Comparison of ENCODE assay signal across 8 cellular contexts in the genomic region with DNA sequence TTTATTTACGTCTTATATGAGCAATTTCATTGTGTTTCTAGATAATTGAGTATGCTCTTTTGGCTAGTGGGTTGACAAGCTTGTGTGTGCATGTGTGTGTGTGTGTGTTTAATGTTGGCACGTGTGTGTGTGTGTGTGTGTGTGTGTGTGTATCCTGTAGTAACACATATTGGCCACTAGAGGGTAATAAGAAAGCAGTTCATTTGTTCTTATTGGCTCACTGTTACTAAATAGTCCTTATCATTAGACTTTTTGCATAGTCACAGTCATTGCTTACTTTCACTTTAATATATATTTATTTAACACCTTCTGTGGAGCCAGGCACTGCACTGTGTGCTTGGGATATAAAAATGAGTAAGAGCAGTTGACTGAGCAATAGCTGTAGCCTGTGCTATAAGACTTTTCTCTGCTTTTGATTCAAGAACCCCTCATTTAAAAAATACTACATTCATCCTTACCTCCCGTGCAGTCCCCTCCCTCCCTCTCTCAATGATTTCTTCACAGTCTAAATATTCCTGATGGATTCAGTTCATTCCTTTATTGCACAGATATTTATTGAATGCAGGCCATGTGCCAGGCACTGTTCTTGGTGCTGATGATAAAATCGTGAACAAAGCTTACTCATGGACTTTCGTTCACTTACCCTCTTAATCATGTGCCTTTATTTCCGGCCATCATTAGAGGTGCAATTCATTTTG.
DNase-seq lines count a peak whose midpoint lies in the region; ATAC-seq and TF ChIP-seq lines count a peak whose summit lies in the region.

No MANE protein-coding gene starts in this region.

- intact Hi-C loops in ovary (cut with DNase I) = no loop called here
- intact Hi-C loops in posterior vena cava (cut with DNase I) = no loop called here

- H3K27me3 ChIP-seq in ovary = no peaks in the 10 kb centered on the region

- H3K36me3 Mint-ChIP-seq in T-helper 1 cell treated with Interleukin-12 subunit alpha and Interleukin-12 subunit beta and Interleukin-4 antibody, amounts not matched to agents 30 μg/mL and 1 μg/mL, for 36 hours (ENCODE audit: low read depth) = peaks cover 7% of the 10 kb centered on the region

- H3K4me1 ChIP-seq in ovary (ENCODE audit: insufficient read depth) = peaks cover 15% of the 10 kb centered on the region

- no peaks in the 10 kb centered on the region for H3K9me3 Mint-ChIP-seq in T-helper 1 cell treated with Interleukin-12 subunit alpha and Interleukin-12 subunit beta and Interleukin-4 antibody, amounts not matched to agents 30 μg/mL and 1 μg/mL, for 36 hours

- peak; percentile 42; the same call in 1 of the 2 replicates for TF ChIP-seq RAD21 in Ishikawa (IDR thresholded peaks at IDR 0.05; ENCODE audit: low read depth)

- H3K4me1 Mint-ChIP-seq in T-helper 1 cell treated with Interleukin-12 subunit alpha and Interleukin-12 subunit beta and Interleukin-4 antibody, amounts not matched to agents 30 μg/mL and 1 μg/mL, for 36 hours (ENCODE audit: low read depth) = peaks cover 40% of the 10 kb centered on the region

- H3K9me3 ChIP-seq in ovary = no peaks in the 10 kb centered on the region

- H3K27ac ChIP-seq in ovary = no peak overlapping the region

- ATAC-seq in activated CD4-positive, CD25-positive, alpha-beta regulatory T cell treated with anti-CD3 and anti-CD28 coated beads, Interleukin-2, amount 50 U/mL, for 24 hours = peak; percentile 85 to 88
- no peak for ATAC-seq in GM19023 (IDR thresholded peaks at IDR 0.05; ENCODE audit: unreplicated experiment)

- TF ChIP-seq CTCF in ovary (IDR thresholded peaks at IDR 0.05) = peak in 2 of 3 donors; percentile 46 to 57

- no peak overlapping the region for H3K4me3 ChIP-seq in ovary

- no peaks in the 10 kb centered on the region for H3K36me3 ChIP-seq in ovary

- TF ChIP-seq POLR2A in ovary (IDR thresholded peaks at IDR 0.05) = no peak

- H3K27ac Mint-ChIP-seq in T-helper 1 cell treated with Interleukin-12 subunit alpha and Interleukin-12 subunit beta and Interleukin-4 antibody, amounts not matched to agents 30 μg/mL and 1 μg/mL, for 36 hours = peak overlapping the region; percentile 21

- WGBS in ovary, 3 donors = 27 to 30% (median 27%) methylated on average over 6 of the region's 6 CpGs

- no peak for DNase-seq in activated CD4-positive, CD25-positive, alpha-beta regulatory T cell (lab: John Stamatoyannopoulos, UW)
- peak; percentile 64 for DNase-seq in fibroblast of gingiva (ENCODE audit: low read depth)
- DNase-seq in ovary = no peak
- DNase-seq in posterior vena cava (ENCODE audit: low spot score) = no peak

- H3K27me3 Mint-ChIP-seq in T-helper 1 cell treated with Interleukin-12 subunit alpha and Interleukin-12 subunit beta and Interleukin-4 antibody, amounts not matched to agents 30 μg/mL and 1 μg/mL, for 36 hours (ENCODE audit: low read depth) = no peaks in the 10 kb centered on the region

- H3K4me3 Mint-ChIP-seq in T-helper 1 cell treated with Interleukin-12 subunit alpha and Interleukin-12 subunit beta and Interleukin-4 antibody, amounts not matched to agents 30 μg/mL and 1 μg/mL, for 36 hours = no peak overlapping the region

- TF ChIP-seq EP300 in Ishikawa (IDR thresholded peaks at IDR 0.05; ENCODE audit: borderline replicate concordance) (no peak), ovary (IDR thresholded peaks at IDR 0.05) (no peak)

TF ChIP-seq in Ishikawa, 13 proteins besides CTCF, POLR2A, EP300 and RAD21:
- no peak for TF ChIP-seq EGR1 (IDR thresholded peaks at IDR 0.05)
- TF ChIP-seq, protein P1, sequence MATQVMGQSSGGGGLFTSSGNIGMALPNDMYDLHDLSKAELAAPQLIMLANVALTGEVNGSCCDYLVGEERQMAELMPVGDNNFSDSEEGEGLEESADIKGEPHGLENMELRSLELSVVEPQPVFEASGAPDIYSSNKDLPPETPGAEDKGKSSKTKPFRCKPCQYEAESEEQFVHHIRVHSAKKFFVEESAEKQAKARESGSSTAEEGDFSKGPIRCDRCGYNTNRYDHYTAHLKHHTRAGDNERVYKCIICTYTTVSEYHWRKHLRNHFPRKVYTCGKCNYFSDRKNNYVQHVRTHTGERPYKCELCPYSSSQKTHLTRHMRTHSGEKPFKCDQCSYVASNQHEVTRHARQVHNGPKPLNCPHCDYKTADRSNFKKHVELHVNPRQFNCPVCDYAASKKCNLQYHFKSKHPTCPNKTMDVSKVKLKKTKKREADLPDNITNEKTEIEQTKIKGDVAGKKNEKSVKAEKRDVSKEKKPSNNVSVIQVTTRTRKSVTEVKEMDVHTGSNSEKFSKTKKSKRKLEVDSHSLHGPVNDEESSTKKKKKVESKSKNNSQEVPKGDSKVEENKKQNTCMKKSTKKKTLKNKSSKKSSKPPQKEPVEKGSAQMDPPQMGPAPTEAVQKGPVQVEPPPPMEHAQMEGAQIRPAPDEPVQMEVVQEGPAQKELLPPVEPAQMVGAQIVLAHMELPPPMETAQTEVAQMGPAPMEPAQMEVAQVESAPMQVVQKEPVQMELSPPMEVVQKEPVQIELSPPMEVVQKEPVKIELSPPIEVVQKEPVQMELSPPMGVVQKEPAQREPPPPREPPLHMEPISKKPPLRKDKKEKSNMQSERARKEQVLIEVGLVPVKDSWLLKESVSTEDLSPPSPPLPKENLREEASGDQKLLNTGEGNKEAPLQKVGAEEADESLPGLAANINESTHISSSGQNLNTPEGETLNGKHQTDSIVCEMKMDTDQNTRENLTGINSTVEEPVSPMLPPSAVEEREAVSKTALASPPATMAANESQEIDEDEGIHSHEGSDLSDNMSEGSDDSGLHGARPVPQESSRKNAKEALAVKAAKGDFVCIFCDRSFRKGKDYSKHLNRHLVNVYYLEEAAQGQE (IDR thresholded peaks at IDR 0.05; ENCODE audit: low read depth) = peak; percentile 64
